In the genomic region with DNA sequence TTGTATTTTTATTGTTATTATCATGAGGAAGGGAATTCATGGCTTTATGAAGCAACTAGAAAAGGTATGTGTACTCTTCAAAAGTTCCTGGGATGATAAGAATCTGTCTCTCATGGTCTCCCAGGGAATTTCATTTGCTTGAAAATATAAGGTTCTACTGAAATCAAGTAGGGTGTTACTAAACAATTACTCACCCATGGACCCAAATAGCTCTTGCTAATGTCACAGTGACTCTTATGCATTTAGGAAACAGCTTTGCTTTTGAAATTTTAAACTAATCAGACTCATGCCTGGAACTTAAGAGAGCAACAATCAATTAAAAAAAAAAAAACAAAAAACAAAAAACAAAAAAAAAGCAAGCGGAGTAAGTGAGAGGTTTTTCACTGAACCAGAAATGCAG, we compare ENCODE assay signal across 23 cellular contexts.
"Had no signal": no experiment of that assay in that cellular context is flagged by ENCODE, and none has a peak within 500 bp of the region (broad histone marks: within the 10 kb centered on the region; RNA-seq: fewer than 3 reads in every experiment).

No MANE protein-coding gene starts in this region.

- H3K27ac ChIP-seq: lower lobe of right lung, ovary, right atrium auricular region, right lobe of liver, tibial nerve, uterus had no signal

- H3K4me3 ChIP-seq: lower lobe of right lung, ovary, right atrium auricular region, right lobe of liver, smooth muscle cell, tibial nerve, uterus had no signal

- FAIRE-seq: keratinocyte had no signal

- H3K27me3 ChIP-seq: ovary, right atrium auricular region, right lobe of liver, tibial nerve, uterus had no signal

- H3K36me3 ChIP-seq: lower lobe of right lung, ovary, right atrium auricular region, right lobe of liver, tibial nerve, uterus had no signal

- ATAC-seq: left cardiac atrium; left lobe of liver; lower lobe of right lung; naive thymus-derived CD8-positive, alpha-beta T cell; right lobe of liver; stimulated activated memory B cell treated with anti-CD40 and anti-IgM and Interleukin-4, amounts not matched to agents 10 μg/mL and 1 μg/mL and 100 μg/mL, for 72 hours; stimulated activated naive CD8-positive, alpha-beta T cell treated with anti-CD3 and anti-CD28 coated beads, Interleukin-15, amount 100 ng/mL, for 72 hours had no signal

- H3K9me3 ChIP-seq: lower lobe of right lung, ovary, right atrium auricular region, right lobe of liver, tibial nerve, uterus had no signal

- H3K4me1 ChIP-seq: lower lobe of right lung, right atrium auricular region, right lobe of liver, tibial nerve, uterus had no signal

- DNase-seq: hippocampal formation; kidney glomerular epithelial cell; left cardiac atrium; lower lobe of right lung; mammary epithelial cell; mesenchymal stem cell; naive thymus-derived CD8-positive, alpha-beta T cell; ovary; right lobe of liver; stimulated activated CD4-positive, alpha-beta T cell treated with anti-CD3 and anti-CD28 coated beads, Interleukin-1b, Interleukin-23, amount 100 ng/mL, for 48 hours; stimulated activated CD4-positive, alpha-beta T cell treated with anti-CD3 and anti-CD28 coated beads, Interleukin-2, amount 100 ng/mL, for 48 hours; stimulated activated CD4-positive, alpha-beta T cell treated with anti-CD3 and anti-CD28 coated beads, Interleukin-4, amount 100 ng/mL, for 4 hours; stimulated activated CD8-positive, alpha-beta memory T cell treated with anti-CD3 and anti-CD28 coated beads, Interleukin-4, amount 100 ng/mL, for 48 hours; stimulated activated naive CD4-positive, alpha-beta T cell treated with Interleukin-2 at 50 U/mL for 16 hours; stimulated activated naive CD8-positive, alpha-beta T cell treated with anti-CD3 and anti-CD28 coated beads, Interleukin-15, amount 100 ng/mL, for 72 hours; substantia nigra; uterus had no signal
